In the genomic region with DNA sequence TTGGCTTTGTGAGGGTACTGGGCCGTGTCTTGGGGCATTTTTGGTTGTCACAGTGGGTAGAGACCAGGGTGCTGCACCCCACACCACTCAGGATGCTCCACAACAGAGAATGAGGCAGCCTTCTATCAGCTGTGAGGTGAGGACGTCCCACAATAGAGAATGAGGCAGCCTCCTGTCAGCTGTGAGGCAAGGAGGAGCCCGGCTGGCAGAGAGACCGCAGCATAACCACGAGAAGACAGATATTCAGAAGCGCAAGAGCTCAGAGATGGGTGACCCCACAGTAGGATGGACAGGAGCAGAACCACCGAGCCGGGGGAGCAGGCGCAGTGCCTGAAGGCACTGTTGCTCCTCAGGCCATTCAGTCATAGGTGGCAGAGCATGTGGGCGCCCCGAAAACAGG, we compare ENCODE assay signal across 13 cellular contexts. TPM values are rescaled to one million over a fixed set of nuclear protein-coding genes. Genes with fewer than 3 reads are reported as not detected.
A peak's percentile ranks its signal among the peaks of the same experiment; 100 is the strongest.
DNase-seq lines count a peak whose midpoint lies in the region; ATAC-seq and TF ChIP-seq lines count a peak whose summit lies in the region.
"Had no signal": no experiment of that assay in that cellular context is flagged by ENCODE, and none has a peak within 500 bp of the region (broad histone marks: within the 10 kb centered on the region; RNA-seq: fewer than 3 reads in every experiment).

No MANE protein-coding gene starts in this region.

- peaks cover 12 to 14% of the 10 kb centered on the region in 2 donors for H3K4me1 ChIP-seq in naive thymus-derived CD4-positive, alpha-beta T cell (ENCODE audit: control insufficient read depth in 2 of 2, insufficient read depth in 2 of 2, low read length in 2 of 2)

- intact Hi-C loops in natural killer cell (cut with micrococcal nuclease), result no loop called here
- intact Hi-C loops in naive thymus-derived CD4-positive, alpha-beta T cell (cut with micrococcal nuclease), result loop anchor here (5.0 kb wide), 2 partner anchors 46 to 126 kb away; partner anchors contain the start of gene AP2A2 (in 1 of the 2)

- peaks cover 0 to 68% (median 13%) of the 10 kb centered on the region in 3 experiments for H3K36me3 ChIP-seq in naive thymus-derived CD4-positive, alpha-beta T cell (ENCODE audit: control insufficient read depth in 2 of 3, insufficient read depth in 3 of 3, low read length in 3 of 3)

- DNase-seq in natural killer cell (no peak), hippocampal formation (lab: John Stamatoyannopoulos, UW) (no peak)
- no peak for DNase-seq in natural killer cell treated with Interleukin-12 subunit alpha and Interleukin-12 subunit beta and Interleukin-15 and Interleukin-18, amount 100 ng/mL, for 72 hours (ENCODE audit: low spot score)
- DNase-seq in naive thymus-derived CD4-positive, alpha-beta T cell, result no peak
- DNase-seq: Calu3; CD4-positive, CD25-positive, alpha-beta regulatory T cell; DMS 273 treated with DMSO at 0.1 percent for 48 hours; HCEC 1CT; HFFc6 had no signal

- CTCF ChIA-PET in naive thymus-derived CD4-positive, alpha-beta T cell (lab: Charles Lee), result no interaction called here

- H3K4me3 ChIP-seq in naive thymus-derived CD4-positive, alpha-beta T cell (ENCODE audit: low read length), result no peak overlapping the region
- H3K4me3 ChIP-seq: A549 had no signal

- no peak for ATAC-seq in natural killer cell
- no peak for ATAC-seq in natural killer cell treated with Interleukin-12 subunit alpha and Interleukin-12 subunit beta and Interleukin-15 and Interleukin-18, amount 100 ng/mL, for 72 hours
- ATAC-seq in activated T-helper 17 cell treated with anti-CD3 and anti-CD28 coated beads, Interleukin-2, amount 50 U/mL, for 72 hours (replicated peaks), result no peak
- no peak for ATAC-seq in naive thymus-derived CD4-positive, alpha-beta T cell
- no peak for ATAC-seq in HG02885 (IDR thresholded peaks at IDR 0.05; ENCODE audit: poor library complexity, unreplicated experiment)
- no peak for ATAC-seq in HG02798 (IDR thresholded peaks at IDR 0.05; ENCODE audit: poor library complexity, unreplicated experiment)
- ATAC-seq: A549 had no signal

- H3K27me3 Mint-ChIP-seq in natural killer cell (ENCODE audit: low read depth in 2 of 2), result no peaks in the 10 kb centered on the region
- H3K27me3 Mint-ChIP-seq in natural killer cell treated with Interleukin-12 subunit alpha and Interleukin-12 subunit beta and Interleukin-15 and Interleukin-18, amount 100 ng/mL, for 72 hours, result no peaks in the 10 kb centered on the region
- no peaks in the 10 kb centered on the region for H3K27me3 Mint-ChIP-seq in activated T-helper 17 cell treated with anti-CD3 and anti-CD28 coated beads, Interleukin-2, amount 50 U/mL, for 72 hours
- H3K27me3 Mint-ChIP-seq in naive thymus-derived CD4-positive, alpha-beta T cell, result no peaks in the 10 kb centered on the region
- H3K27me3 Mint-ChIP-seq: CD4-positive, CD25-positive, alpha-beta regulatory T cell had no signal

- H3K27ac ChIP-seq in naive thymus-derived CD4-positive, alpha-beta T cell (ENCODE audit: low read depth, low read length), result no peak overlapping the region
- H3K27ac ChIP-seq: A549 had no signal

- peaks cover 48 to 56% of the 10 kb centered on the region in 2 donors for H3K4me1 Mint-ChIP-seq in natural killer cell
- peaks cover 15 to 52% of the 10 kb centered on the region in 2 donors for H3K4me1 Mint-ChIP-seq in natural killer cell treated with Interleukin-12 subunit alpha and Interleukin-12 subunit beta and Interleukin-15 and Interleukin-18, amount 100 ng/mL, for 72 hours (ENCODE audit: low read depth in 2 of 2)
- H3K4me1 Mint-ChIP-seq in activated T-helper 17 cell treated with anti-CD3 and anti-CD28 coated beads, Interleukin-2, amount 50 U/mL, for 72 hours, result peaks cover 19% of the 10 kb centered on the region
- H3K4me1 Mint-ChIP-seq in naive thymus-derived CD4-positive, alpha-beta T cell, result peaks cover 22 to 49% (median 39%) of the 10 kb centered on the region in 7 donors

- H3K27me3 ChIP-seq in naive thymus-derived CD4-positive, alpha-beta T cell (ENCODE audit: control insufficient read depth in 2 of 2, insufficient read depth in 2 of 2, low read length in 2 of 2), result no peaks in the 10 kb centered on the region

- TF ChIP-seq CTCF in natural killer cell (IDR thresholded peaks at IDR 0.05), result no peak

- no peaks in the 10 kb centered on the region for H3K9me3 Mint-ChIP-seq in natural killer cell
- H3K9me3 Mint-ChIP-seq in natural killer cell treated with Interleukin-12 subunit alpha and Interleukin-12 subunit beta and Interleukin-15 and Interleukin-18, amount 100 ng/mL, for 72 hours, result no peaks in the 10 kb centered on the region
- H3K9me3 Mint-ChIP-seq in activated T-helper 17 cell treated with anti-CD3 and anti-CD28 coated beads, Interleukin-2, amount 50 U/mL, for 72 hours, result no peaks in the 10 kb centered on the region
- H3K9me3 Mint-ChIP-seq in naive thymus-derived CD4-positive, alpha-beta T cell, result no peaks in the 10 kb centered on the region
- H3K9me3 Mint-ChIP-seq: HFFc6 had no signal

- H3K36me3 Mint-ChIP-seq in natural killer cell, result no peaks in the 10 kb centered on the region
- H3K36me3 Mint-ChIP-seq in natural killer cell treated with Interleukin-12 subunit alpha and Interleukin-12 subunit beta and Interleukin-15 and Interleukin-18, amount 100 ng/mL, for 72 hours, result no peaks in the 10 kb centered on the region
- H3K36me3 Mint-ChIP-seq in activated T-helper 17 cell treated with anti-CD3 and anti-CD28 coated beads, Interleukin-2, amount 50 U/mL, for 72 hours (ENCODE audit: low read depth), result peaks cover 74% of the 10 kb centered on the region
- H3K36me3 Mint-ChIP-seq in naive thymus-derived CD4-positive, alpha-beta T cell, result peaks cover 0 to 27% (median 6%) of the 10 kb centered on the region in 5 donors

- peak overlapping the region; percentile 37 for H3K4me3 Mint-ChIP-seq in natural killer cell
- H3K4me3 Mint-ChIP-seq in natural killer cell treated with Interleukin-12 subunit alpha and Interleukin-12 subunit beta and Interleukin-15 and Interleukin-18, amount 100 ng/mL, for 72 hours, result no peak overlapping the region
- H3K4me3 Mint-ChIP-seq in activated T-helper 17 cell treated with anti-CD3 and anti-CD28 coated beads, Interleukin-2, amount 50 U/mL, for 72 hours, result no peak overlapping the region
- no peak overlapping the region for H3K4me3 Mint-ChIP-seq in naive thymus-derived CD4-positive, alpha-beta T cell
- H3K4me3 Mint-ChIP-seq: CD4-positive, CD25-positive, alpha-beta regulatory T cell; HFFc6 had no signal

- H3K9me3 ChIP-seq in naive thymus-derived CD4-positive, alpha-beta T cell (ENCODE audit: control insufficient read depth in 2 of 3, low read length in 3 of 3), result no peaks in the 10 kb centered on the region
- H3K9me3 ChIP-seq: A549 had no signal

- no peak overlapping the region for H3K27ac Mint-ChIP-seq in natural killer cell
- no peak overlapping the region for H3K27ac Mint-ChIP-seq in natural killer cell treated with Interleukin-12 subunit alpha and Interleukin-12 subunit beta and Interleukin-15 and Interleukin-18, amount 100 ng/mL, for 72 hours
- peak overlapping the region; percentile 50 for H3K27ac Mint-ChIP-seq in activated T-helper 17 cell treated with anti-CD3 and anti-CD28 coated beads, Interleukin-2, amount 50 U/mL, for 72 hours
- H3K27ac Mint-ChIP-seq in naive thymus-derived CD4-positive, alpha-beta T cell, result peak overlapping the region in 5 of 9 donors; percentile 2 to 87 (median 61)
- H3K27ac Mint-ChIP-seq: CD4-positive, CD25-positive, alpha-beta regulatory T cell; HFFc6 had no signal

- POLR2A ChIA-PET in naive thymus-derived CD4-positive, alpha-beta T cell (lab: Charles Lee), result no interaction called here

RNA-seq across cellular contexts. Expression of gene AP2A2, which starts 47.6 kb away (rescaled TPM):
- total RNA-seq in natural killer cell, result 100 to 1,000 TPM in 1 of 3 donors, 10 to 100 TPM in 2; 57.2 to 120 (median 82.9) TPM
- total RNA-seq in natural killer cell treated with Interleukin-12 subunit alpha and Interleukin-12 subunit beta and Interleukin-15 and Interleukin-18, amount 100 ng/mL, for 72 hours, result 10 to 100 TPM; 51.6 to 75.1 TPM
- 10 to 100 TPM; 69.1 to 76.2 TPM for total RNA-seq in activated T-helper 17 cell treated with anti-CD3 and anti-CD28 coated beads, Interleukin-2, amount 50 U/mL, for 72 hours
- total RNA-seq in naive thymus-derived CD4-positive, alpha-beta T cell, result 10 to 100 TPM; 70.1 to 93.3 (median 86.4) TPM
- 10 to 100 TPM in 1 of 2 donors, 1 to 10 TPM in 1; 8.7 to 10.7 TPM for polyA plus RNA-seq in naive thymus-derived CD4-positive, alpha-beta T cell

Comparison
In these comparisons a context has a peak if more than half of its experiments do, and no peak if none do; other contexts are left out.
1. H3K27ac Mint-ChIP-seq: peak in activated T-helper 17 cell treated with anti-CD3 and anti-CD28 coated beads, Interleukin-2, amount 50 U/mL, for 72 hours (single experiment) and naive thymus-derived CD4-positive, alpha-beta T cell (5 of 9); none in natural killer cell (0 of 2) and natural killer cell treated with Interleukin-12 subunit alpha and Interleukin-12 subunit beta and Interleukin-15 and Interleukin-18, amount 100 ng/mL, for 72 hours (0 of 2).